Comparison of ENCODE assay signal across 19 cellular contexts in the genomic region with DNA sequence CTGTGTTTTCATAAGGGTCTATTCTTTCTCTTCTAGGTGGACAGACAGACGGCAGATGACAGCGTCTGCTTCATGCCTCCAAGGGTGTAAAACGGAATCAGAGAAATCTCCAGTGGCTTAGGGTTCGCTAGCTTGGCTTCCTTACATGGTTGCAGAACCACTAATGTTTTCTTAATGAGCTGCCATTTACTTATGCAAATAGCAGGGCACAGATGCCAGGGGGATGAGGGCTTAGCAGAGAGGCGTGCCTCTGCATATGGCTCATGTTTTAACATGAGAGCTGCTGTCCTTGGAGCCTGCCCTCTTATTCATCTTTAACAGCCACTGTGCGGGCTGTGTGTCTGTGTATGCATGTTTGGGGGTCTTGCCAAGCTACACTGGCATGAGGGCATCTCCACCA.
"Had no signal": no experiment of that assay in that cellular context is flagged by ENCODE, and none has a peak within 500 bp of the region (broad histone marks: within the 10 kb centered on the region; RNA-seq: fewer than 3 reads in every experiment).

No MANE protein-coding gene starts in this region.

- H3K36me3 Mint-ChIP-seq: activated CD8-positive, alpha-beta memory T cell treated with anti-CD3 and anti-CD28 coated beads, Interleukin-2, amount 10 ng/mL, durations not matched to agents 7 days and 5 days; activated naive CD8-positive, alpha-beta T cell treated with anti-CD3 and anti-CD28 coated beads for 36 hours; stimulated activated memory B cell treated with anti-CD40 and anti-IgM and Interleukin-4, amounts not matched to agents 10 μg/mL and 1 μg/mL and 100 μg/mL, for 72 hours had no signal

- H3K79me2 ChIP-seq: parathyroid adenoma had no signal

- ATAC-seq: activated CD8-positive, alpha-beta memory T cell treated with anti-CD3 and anti-CD28 coated beads, Interleukin-2, amount 10 ng/mL, durations not matched to agents 7 days and 5 days; activated T-cell treated with anti-CD3 and anti-CD28 coated beads, Interleukin-2, amount 50 U/mL, for 4 hours; left colon; lower lobe of right lung; stimulated activated memory B cell treated with anti-CD40 and anti-IgM and Interleukin-4, amounts not matched to agents 10 μg/mL and 1 μg/mL and 100 μg/mL, for 72 hours had no signal

- H3K27me3 Mint-ChIP-seq: activated naive CD8-positive, alpha-beta T cell treated with anti-CD3 and anti-CD28 coated beads for 36 hours; stimulated activated memory B cell treated with anti-CD40 and anti-IgM and Interleukin-4, amounts not matched to agents 10 μg/mL and 1 μg/mL and 100 μg/mL, for 72 hours had no signal

- H3K4me1 Mint-ChIP-seq: activated CD8-positive, alpha-beta memory T cell treated with anti-CD3 and anti-CD28 coated beads, Interleukin-2, amount 10 ng/mL, durations not matched to agents 7 days and 5 days; activated naive CD8-positive, alpha-beta T cell treated with anti-CD3 and anti-CD28 coated beads for 36 hours; stimulated activated memory B cell treated with anti-CD40 and anti-IgM and Interleukin-4, amounts not matched to agents 10 μg/mL and 1 μg/mL and 100 μg/mL, for 72 hours had no signal

- H3K4me3 Mint-ChIP-seq: activated CD8-positive, alpha-beta memory T cell treated with anti-CD3 and anti-CD28 coated beads, Interleukin-2, amount 10 ng/mL, durations not matched to agents 7 days and 5 days; activated naive CD8-positive, alpha-beta T cell treated with anti-CD3 and anti-CD28 coated beads for 36 hours; activated T-cell treated with anti-CD3 and anti-CD28 coated beads, Interleukin-2, amount 50 U/mL, for 4 hours; stimulated activated memory B cell treated with anti-CD40 and anti-IgM and Interleukin-4, amounts not matched to agents 10 μg/mL and 1 μg/mL and 100 μg/mL, for 72 hours; T-helper 1 cell treated with Interleukin-12 subunit alpha and Interleukin-12 subunit beta and Interleukin-4 antibody, amounts not matched to agents 30 μg/mL and 1 μg/mL, for 36 hours had no signal

- H3K4me1 ChIP-seq: lower lobe of right lung, parathyroid adenoma, thyroid gland had no signal

- H3K9ac ChIP-seq: parathyroid adenoma had no signal

- H3K27ac ChIP-seq: brain microvascular endothelial cell, lower lobe of right lung, parathyroid adenoma, thyroid gland, WERI-Rb-1 had no signal

- H3K27ac Mint-ChIP-seq: activated CD8-positive, alpha-beta memory T cell treated with anti-CD3 and anti-CD28 coated beads, Interleukin-2, amount 10 ng/mL, durations not matched to agents 7 days and 5 days; activated naive CD8-positive, alpha-beta T cell treated with anti-CD3 and anti-CD28 coated beads for 36 hours; stimulated activated memory B cell treated with anti-CD40 and anti-IgM and Interleukin-4, amounts not matched to agents 10 μg/mL and 1 μg/mL and 100 μg/mL, for 72 hours; T-helper 1 cell treated with Interleukin-12 subunit alpha and Interleukin-12 subunit beta and Interleukin-4 antibody, amounts not matched to agents 30 μg/mL and 1 μg/mL, for 36 hours had no signal

- DNase-seq: activated CD4-positive, alpha-beta T cell treated with anti-CD3 and anti-CD28 coated beads, Interleukin-2, amount 50 U/mL, for 48 hours; activated CD8-positive, alpha-beta memory T cell treated with anti-CD3 and anti-CD28 coated beads, Interleukin-2, amount 10 ng/mL, durations not matched to agents 7 days and 5 days; activated effector memory CD4-positive, alpha-beta T cell treated with Interleukin-2 at 50 U/mL for 16 hours; activated naive CD8-positive, alpha-beta T cell treated with anti-CD3 and anti-CD28 coated beads for 36 hours; activated T-cell treated with anti-CD3 and anti-CD28 coated beads, Interleukin-2, amount 50 U/mL, for 4 hours; amygdala; brain microvascular endothelial cell; cortex of kidney; effector CD4-positive, alpha-beta T cell; heart right ventricle; left colon; lower lobe of right lung; midbrain; retina; thyroid gland; WERI-Rb-1 had no signal

- H3K9me3 Mint-ChIP-seq: activated naive CD8-positive, alpha-beta T cell treated with anti-CD3 and anti-CD28 coated beads for 36 hours; activated T-cell treated with anti-CD3 and anti-CD28 coated beads, Interleukin-2, amount 50 U/mL, for 4 hours; stimulated activated memory B cell treated with anti-CD40 and anti-IgM and Interleukin-4, amounts not matched to agents 10 μg/mL and 1 μg/mL and 100 μg/mL, for 72 hours; T-helper 1 cell treated with Interleukin-12 subunit alpha and Interleukin-12 subunit beta and Interleukin-4 antibody, amounts not matched to agents 30 μg/mL and 1 μg/mL, for 36 hours had no signal

- H3K9me3 ChIP-seq: heart right ventricle, lower lobe of right lung, thyroid gland had no signal

- H3K27me3 ChIP-seq: brain microvascular endothelial cell, heart right ventricle, thyroid gland had no signal

- H2AFZ ChIP-seq: parathyroid adenoma had no signal
